In the genomic region with DNA sequence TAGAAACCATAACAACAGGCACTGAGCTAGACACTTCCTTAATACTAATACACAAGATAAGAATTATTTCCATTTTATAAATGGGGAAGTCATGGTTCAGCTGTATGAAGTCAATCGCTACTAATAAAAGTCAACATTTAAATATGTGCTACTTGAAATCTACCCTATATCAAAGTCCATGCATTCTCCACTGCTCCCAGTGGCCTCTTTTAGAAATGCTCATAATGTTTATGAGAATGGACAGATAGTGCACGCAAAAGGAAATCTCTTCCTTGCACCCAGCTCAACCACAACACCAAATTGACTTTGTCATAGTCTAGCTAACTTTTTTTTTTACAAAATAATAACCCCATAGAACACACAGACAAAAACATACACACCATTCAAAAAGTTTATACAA, we compare ENCODE assay signal across 11 cellular contexts.
"Had no signal": no experiment of that assay in that cellular context is flagged by ENCODE, and none has a peak within 500 bp of the region (broad histone marks: within the 10 kb centered on the region; RNA-seq: fewer than 3 reads in every experiment).

No MANE protein-coding gene starts in this region.

- ATAC-seq: activated CD8-positive, alpha-beta T cell treated with anti-CD3 and anti-CD28 coated beads for 36 hours; lower lobe of right lung; stimulated activated effector memory CD8-positive, alpha-beta T cell treated with anti-CD3 and anti-CD28 coated beads, Interleukin-12 subunit alpha, Interleukin-12 subunit beta, amount 100 ng/mL, for 72 hours had no signal

- H3K4me3 ChIP-seq: lower lobe of right lung, smooth muscle cell, thyroid gland had no signal

- DNase-seq: activated CD4-positive, alpha-beta T cell treated with anti-CD3 and anti-CD28 coated beads for 1 hour; activated CD8-positive, alpha-beta memory T cell treated with anti-CD3 and anti-CD28 coated beads, Interleukin-2, amount 50 U/mL, for 4 hours; activated CD8-positive, alpha-beta T cell treated with anti-CD3 and anti-CD28 coated beads for 36 hours; activated naive CD8-positive, alpha-beta T cell treated with anti-CD3 and anti-CD28 coated beads, Interleukin-2, amount 10 ng/mL, durations not matched to agents 7 days and 5 days; cerebellar nuclear complex; lower lobe of right lung; naive B cell; right cardiac atrium; thyroid gland had no signal
